8 cellular contexts compared by ENCODE assay signal in the genomic region with DNA sequence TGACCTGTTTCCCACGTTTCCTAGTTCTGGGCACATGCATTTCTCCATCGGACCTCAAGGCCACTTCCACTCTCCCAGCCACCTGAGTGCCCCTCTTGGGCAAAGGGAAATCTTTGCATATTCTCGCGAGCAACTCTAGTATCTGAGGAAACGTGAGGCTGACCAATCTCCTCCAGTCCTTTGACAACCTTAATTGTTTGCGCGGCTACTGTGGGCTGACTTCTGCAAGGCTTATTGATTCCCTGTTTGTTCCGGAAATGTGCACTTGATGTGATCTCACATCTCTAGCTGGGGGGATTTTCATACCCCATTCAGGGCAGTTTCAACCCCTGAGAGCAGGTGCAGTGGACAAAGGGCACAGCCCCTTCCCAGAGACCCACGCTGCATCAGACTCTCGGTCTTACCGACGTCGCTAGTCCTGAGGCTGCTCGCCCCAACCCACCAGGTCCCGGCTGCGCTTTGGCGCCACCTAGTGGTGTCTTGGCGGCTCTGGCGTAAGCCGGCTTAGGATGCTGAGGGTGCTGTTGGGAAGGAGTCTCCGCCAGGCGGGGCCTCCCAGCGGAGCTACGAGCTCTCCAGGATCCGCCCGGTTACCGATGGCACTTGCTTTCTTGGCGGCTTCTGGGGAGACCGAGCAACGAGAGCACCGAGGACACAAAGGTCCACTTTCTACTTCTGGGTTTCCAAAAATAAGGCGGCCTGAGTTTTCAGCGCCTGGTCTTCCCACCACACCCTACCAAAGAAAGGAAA. TPM values are rescaled to one million over a fixed set of nuclear protein-coding genes. Genes with fewer than 3 reads are reported as not detected.
DNase-seq lines count a peak whose midpoint lies in the region; ATAC-seq and TF ChIP-seq lines count a peak whose summit lies in the region.

No MANE protein-coding gene starts in this region.

- no peaks in the 10 kb centered on the region for H3K9me3 ChIP-seq in CD4-positive, alpha-beta memory T cell (ENCODE audit: control insufficient read depth in 1 of 2, low read length in 2 of 2)
- H3K9me3 ChIP-seq in lower lobe of right lung = no peaks in the 10 kb centered on the region

- H3K36me3 ChIP-seq in CD4-positive, alpha-beta memory T cell (ENCODE audit: insufficient read depth, low read length) = no peaks in the 10 kb centered on the region
- no peaks in the 10 kb centered on the region for H3K36me3 ChIP-seq in lower lobe of right lung

- H3K4me1 Mint-ChIP-seq in CD4-positive, alpha-beta memory T cell = peaks cover 5 to 9% (median 8%) of the 10 kb centered on the region in 4 donors
- H3K4me1 Mint-ChIP-seq in activated CD4-positive, alpha-beta memory T cell treated with anti-CD3 and anti-CD28 coated beads for 36 hours (ENCODE audit: low read depth) = peaks cover 9% of the 10 kb centered on the region

- ATAC-seq in GM19438 (IDR thresholded peaks at IDR 0.05; ENCODE audit: low read depth, unreplicated experiment) = peak; percentile 94
- peak; percentile 76 for ATAC-seq in HG03558 (IDR thresholded peaks at IDR 0.05; ENCODE audit: extremely low read depth, unreplicated experiment)
- peak; percentile 98 to 99 for ATAC-seq in lower lobe of right lung

- peaks cover 8% of the 10 kb centered on the region for H3K4me1 ChIP-seq in CD4-positive, alpha-beta memory T cell (ENCODE audit: insufficient read depth, low read length)
- peaks cover 8% of the 10 kb centered on the region for H3K4me1 ChIP-seq in lower lobe of right lung

- POLR2A ChIA-PET in CD4-positive, alpha-beta memory T cell (lab: Charles Lee; ENCODE audit: partially characterized antibody) = no interaction called here
- POLR2A ChIA-PET in activated CD4-positive, alpha-beta memory T cell treated with anti-CD3 and anti-CD28 coated beads for 36 hours (lab: Charles Lee) = no interaction called here

- no peaks in the 10 kb centered on the region for H3K36me3 Mint-ChIP-seq in CD4-positive, alpha-beta memory T cell
- no peaks in the 10 kb centered on the region for H3K36me3 Mint-ChIP-seq in activated CD4-positive, alpha-beta memory T cell treated with anti-CD3 and anti-CD28 coated beads for 36 hours

- intact Hi-C loops in CD4-positive, alpha-beta memory T cell (cut with micrococcal nuclease) = no loop called here
- intact Hi-C loops in activated CD4-positive, alpha-beta memory T cell treated with anti-CD3 and anti-CD28 coated beads for 36 hours (cut with micrococcal nuclease) = loop anchor here (2.0 to 5.0 kb wide), 2 partner anchors 24 to 55 kb away; a partner anchor contains a TSS
- intact Hi-C loops in lower lobe of right lung (cut with DNase I) = loop anchor here (5.0 kb wide), 1 partner anchor 90 kb away; no protein-coding TSS in a partner anchor

- peak; percentile 99 for TF ChIP-seq CTCF in lower lobe of right lung (IDR thresholded peaks at IDR 0.05)

- CTCF ChIA-PET in CD4-positive, alpha-beta memory T cell (lab: Charles Lee; ENCODE audit: partially characterized antibody) = interaction anchor here (0.6 to 5.7 kb wide), 25 partner anchors 9 to 315 kb away, joined by 3 to 65 read pairs (median 4); a partner anchor contains a TSS
- CTCF ChIA-PET in activated CD4-positive, alpha-beta memory T cell treated with anti-CD3 and anti-CD28 coated beads for 36 hours (lab: Charles Lee) = interaction anchor here (0.6 to 5.7 kb wide), 31 partner anchors 8 to 1310 kb away, joined by 3 to 40 read pairs (median 5); a partner anchor contains a TSS

- H3K4me3 ChIP-seq in CD4-positive, alpha-beta memory T cell (ENCODE audit: low read length in 2 of 2) = peak overlapping the region in 1 of 2 donors; percentile 36
- H3K4me3 ChIP-seq in lower lobe of right lung = peak overlapping the region; percentile 17

- peak overlapping the region in 7 of 8 donors; percentile 37 to 85 (median 61) for H3K4me3 Mint-ChIP-seq in CD4-positive, alpha-beta memory T cell
- peak overlapping the region; percentile 21 for H3K4me3 Mint-ChIP-seq in activated CD4-positive, alpha-beta memory T cell treated with anti-CD3 and anti-CD28 coated beads for 36 hours

- H3K27ac ChIP-seq in CD4-positive, alpha-beta memory T cell (ENCODE audit: low read depth, low read length) = no peak overlapping the region
- no peak overlapping the region for H3K27ac ChIP-seq in lower lobe of right lung

- peak; percentile 79 to 83 (median 80) for DNase-seq in CD4-positive, alpha-beta memory T cell
- DNase-seq in NCI-H774 (lab: John Stamatoyannopoulos, UW) (peak; percentile 89), ecto neural progenitor cell (ENCODE audit: low spot score) (peak; percentile 96), lower lobe of right lung (peak; percentile 92)
- peak; percentile 92 for DNase-seq in activated CD4-positive, alpha-beta memory T cell treated with anti-CD3 and anti-CD28 coated beads for 36 hours
- peak; percentile 72 to 75 (median 73) for DNase-seq in stimulated activated CD4-positive, alpha-beta T cell treated with anti-CD3 and anti-CD28 coated beads, TNF-alpha, amount 100 ng/mL, for 4 hours (ENCODE audit: low read depth in 3 of 3)

- H3K27ac Mint-ChIP-seq in CD4-positive, alpha-beta memory T cell = no peak overlapping the region
- no peak overlapping the region for H3K27ac Mint-ChIP-seq in activated CD4-positive, alpha-beta memory T cell treated with anti-CD3 and anti-CD28 coated beads for 36 hours

- H3K27me3 ChIP-seq in CD4-positive, alpha-beta memory T cell (ENCODE audit: insufficient read depth, low read length) = peaks cover 12% of the 10 kb centered on the region
- H3K27me3 ChIP-seq in lower lobe of right lung (ENCODE audit: low read depth) = peaks cover 11% of the 10 kb centered on the region

- H3K27me3 Mint-ChIP-seq in CD4-positive, alpha-beta memory T cell = peaks cover 24 to 42% of the 10 kb centered on the region in 2 donors
- peaks cover 50% of the 10 kb centered on the region for H3K27me3 Mint-ChIP-seq in activated CD4-positive, alpha-beta memory T cell treated with anti-CD3 and anti-CD28 coated beads for 36 hours

- H3K9me3 Mint-ChIP-seq in CD4-positive, alpha-beta memory T cell = no peaks in the 10 kb centered on the region
- H3K9me3 Mint-ChIP-seq in activated CD4-positive, alpha-beta memory T cell treated with anti-CD3 and anti-CD28 coated beads for 36 hours = no peaks in the 10 kb centered on the region

RNA-seq across cellular contexts. Expression of a gene that starts 24.8 kb away (rescaled TPM):
- not detected for total RNA-seq in CD4-positive, alpha-beta memory T cell
- under 1 TPM in 1 of 2 donors, not detected in 1; 0.58 TPM for polyA plus RNA-seq in CD4-positive, alpha-beta memory T cell
- 1 to 10 TPM; 7.1 to 8.5 TPM for total RNA-seq in activated CD4-positive, alpha-beta memory T cell treated with anti-CD3 and anti-CD28 coated beads for 36 hours
- 46.2 TPM for total RNA-seq in lower lobe of right lung

RNA-seq across cellular contexts. Expression of a gene that starts 36.6 kb away (rescaled TPM):
- 10 to 100 TPM; 17.5 to 19.8 TPM for total RNA-seq in CD4-positive, alpha-beta memory T cell
- polyA plus RNA-seq in CD4-positive, alpha-beta memory T cell = 1 to 10 TPM; 1.3 to 3.9 TPM
- total RNA-seq in activated CD4-positive, alpha-beta memory T cell treated with anti-CD3 and anti-CD28 coated beads for 36 hours = 1 to 10 TPM; 8.5 to 8.6 TPM
- total RNA-seq in lower lobe of right lung = 33.0 TPM

RNA-seq across cellular contexts. Expression of a gene that starts 54.9 kb away (rescaled TPM):
- not detected for total RNA-seq in CD4-positive, alpha-beta memory T cell
- polyA plus RNA-seq in CD4-positive, alpha-beta memory T cell = not detected
- not detected for total RNA-seq in activated CD4-positive, alpha-beta memory T cell treated with anti-CD3 and anti-CD28 coated beads for 36 hours
- total RNA-seq in lower lobe of right lung = not detected

Comparison
In these comparisons a context has a peak if more than half of its experiments do, and no peak if none do; other contexts are left out.
1. RNA of a gene that starts 24.8 kb away (total RNA-seq): 46.2 TPM in lower lobe of right lung (single experiment) and 7.1 to 8.5 TPM in activated CD4-positive, alpha-beta memory T cell treated with anti-CD3 and anti-CD28 coated beads for 36 hours; not detected in CD4-positive, alpha-beta memory T cell; every median in the first group is over 4 times any median in the second.
2. Peak in every context shown above with its lines, with median percentiles within 50 percentile points of each other: DNase-seq and ATAC-seq.